ENCODE assay signal across 25 cellular contexts in the genomic region with DNA sequence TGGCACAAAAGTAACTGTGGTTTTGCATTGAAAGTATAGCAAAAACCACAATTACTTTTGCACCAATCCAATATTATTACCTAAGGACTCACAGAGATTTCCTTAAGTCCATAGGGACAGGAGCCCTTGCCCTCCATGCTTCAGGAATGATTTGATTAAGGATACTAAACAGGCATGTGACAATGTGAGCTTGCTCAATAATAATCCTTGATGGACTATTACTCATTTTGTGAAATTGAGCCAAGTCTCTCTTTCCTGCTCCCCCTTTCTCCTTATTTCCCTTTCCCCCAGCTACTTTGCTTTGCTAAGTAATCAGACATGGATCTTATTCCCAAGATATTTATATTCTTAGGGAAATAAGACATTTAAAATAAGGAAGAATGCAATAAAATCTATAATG. TPM values are rescaled to one million over a fixed set of nuclear protein-coding genes. Genes with fewer than 3 reads are reported as not detected.
DNase-seq lines count a peak whose midpoint lies in the region; ATAC-seq, FAIRE-seq and TF ChIP-seq lines count a peak whose summit lies in the region.
"Had no signal": no experiment of that assay in that cellular context is flagged by ENCODE, and none has a peak within 500 bp of the region (broad histone marks: within the 10 kb centered on the region; RNA-seq: fewer than 3 reads in every experiment).

No MANE protein-coding gene starts in this region.

- no peaks in the 10 kb centered on the region for H3K36me3 Mint-ChIP-seq in MCF 10A (ENCODE audit: insufficient read depth, unreplicated experiment)
- H3K36me3 Mint-ChIP-seq: mesothelial cell of epicardium had no signal

- TF ChIP-seq POLR2A in breast epithelium (IDR thresholded peaks at IDR 0.05) (no peak), right lobe of liver (IDR thresholded peaks at IDR 0.05) (no peak)

- H3K4me3 Mint-ChIP-seq in MCF 10A (ENCODE audit: unreplicated experiment): no peak overlapping the region
- H3K4me3 Mint-ChIP-seq: endodermal cell, mesothelial cell of epicardium, neural crest cell had no signal

- H3K36me3 ChIP-seq in breast epithelium (no peaks in the 10 kb centered on the region), SK-N-SH (replicated peaks in 1 of 2; ENCODE audit: control insufficient read depth in 1 of 2, insufficient read depth in 2 of 2, low read length in 1 of 2) (no peaks in the 10 kb centered on the region), small intestine (ENCODE audit: control insufficient read depth in 2 of 2, insufficient read depth in 2 of 2, low read length in 2 of 2) (no peaks in the 10 kb centered on the region), MM.1S (replicated peaks; ENCODE audit: insufficient read depth, low read length) (no peaks in the 10 kb centered on the region), right lobe of liver (no peaks in the 10 kb centered on the region)

- H3K9ac ChIP-seq in SK-N-SH (no peak overlapping the region), MM.1S (ENCODE audit: low read length) (no peak overlapping the region)

- no peaks in the 10 kb centered on the region for H3K4me1 ChIP-seq in breast epithelium
- H3K4me1 ChIP-seq in SK-N-SH (ENCODE audit: control insufficient read depth in 1 of 2, insufficient read depth in 2 of 2, low read depth in 1 of 2, low read length in 1 of 2): peaks cover 20% of the 10 kb centered on the region in 2 experiments
- H3K4me1 ChIP-seq in small intestine (ENCODE audit: control insufficient read depth in 2 of 2, insufficient read depth in 1 of 2, low read depth in 1 of 2, low read length in 1 of 2): no peaks in the 10 kb centered on the region
- no peaks in the 10 kb centered on the region for H3K4me1 ChIP-seq in MM.1S (ENCODE audit: low read length)
- no peaks in the 10 kb centered on the region for H3K4me1 ChIP-seq in right lobe of liver

- POLR2A ChIA-PET in MCF 10A (lab: Yijun Ruan, JAX) (no interaction called here), SK-N-SH (lab: Yijun Ruan, JAX) (interaction anchor here (0.5 kb wide), 1 partner anchor 25 kb away, joined by 3 read pairs; no protein-coding TSS in a partner anchor)

- H3K4me3 ChIP-seq in breast epithelium (no peak overlapping the region), SK-N-SH (ENCODE audit: low read depth in 2 of 2, low read length in 1 of 2) (no peak overlapping the region), small intestine (ENCODE audit: low read depth in 1 of 2, low read length in 2 of 2) (no peak overlapping the region), MM.1S (ENCODE audit: low read length) (no peak overlapping the region), right lobe of liver (no peak overlapping the region)

- H3K4me2 ChIP-seq in SK-N-SH: peak overlapping the region; percentile 34; the same call in 1 of the 2 replicates
- H3K4me2 ChIP-seq in MM.1S (ENCODE audit: low read depth, low read length): no peak overlapping the region

- CTCF ChIA-PET in MCF 10A (lab: Yijun Ruan, JAX): interaction anchor here (0.6 to 1.6 kb wide), 3 partner anchors 15 to 405 kb away, joined by 3 to 7 read pairs (median 6); no protein-coding TSS in a partner anchor
- CTCF ChIA-PET in SK-N-SH (lab: Yijun Ruan, JAX): no interaction called here

- peaks cover 19% of the 10 kb centered on the region for H3K4me1 Mint-ChIP-seq in MCF 10A (ENCODE audit: insufficient read depth, unreplicated experiment)

- no peak for TF ChIP-seq EP300 in SK-N-SH (IDR thresholded peaks at IDR 0.05; ENCODE audit: borderline replicate concordance in 1 of 2, low read depth in 1 of 2, low read length in 1 of 2)

- intact Hi-C loops in MCF 10A (cut with micrococcal nuclease) (no loop called here), breast epithelium (cut with DNase I; ENCODE audit: low total_unique reads) (no loop called here), left colon (cut with DNase I, micrococcal nuclease) (no loop called here), right lobe of liver (cut with DNase I) (no loop called here)

- H3K27me3 Mint-ChIP-seq in MCF 10A (ENCODE audit: insufficient read depth, unreplicated experiment): no peaks in the 10 kb centered on the region
- H3K27me3 Mint-ChIP-seq: progenitor cell of endocrine pancreas had no signal

- DNase-seq in MCF 10A (ENCODE audit: unreplicated experiment) (peak; percentile 65), breast epithelium (ENCODE audit: low spot score in 2 of 2) (no peak), SK-N-SH (no peak), fibroblast of peridontal ligament (ENCODE audit: extremely low read depth) (peak; percentile 74), small intestine (peak; percentile 4), MM.1S (no peak), left colon (no peak), right lobe of liver (no peak)
- DNase-seq: activated CD4-positive, alpha-beta T cell treated with anti-CD3 and anti-CD28 coated beads, Interleukin-2, amount 50 U/mL, for 1 hour; activated CD8-positive, alpha-beta memory T cell treated with anti-CD3 and anti-CD28 coated beads, Interleukin-2, amount 50 U/mL, for 4 hours; amygdala; endodermal cell; foreskin melanocyte; kidney glomerular epithelial cell; NCI-H187; NK-92 treated with Interleukin-12 subunit alpha and Interleukin-12 subunit beta, amount 100 ng/mL, for 24 hours; stimulated activated CD4-positive, alpha-beta T cell treated with anti-CD3 and anti-CD28 coated beads, Interleukin-12 subunit alpha, Interleukin-12 subunit beta, amount 100 ng/mL, for 4 hours; stimulated activated CD8-positive, alpha-beta memory T cell treated with anti-CD3 and anti-CD28 coated beads, Interleukin-4, amount 100 ng/mL, for 48 hours; substantia nigra had no signal

- no peak for TF ChIP-seq RAD21 in SK-N-SH (IDR thresholded peaks at IDR 0.05; ENCODE audit: low read length)

- TF ChIP-seq CTCF in MCF 10A (IDR thresholded peaks at IDR 0.05; ENCODE audit: unreplicated experiment) (no peak), breast epithelium (IDR thresholded peaks at IDR 0.05) (no peak), SK-N-SH (IDR thresholded peaks at IDR 0.05) (no peak), MM.1S (IDR thresholded peaks at IDR 0.05; ENCODE audit: low read length) (no peak), right lobe of liver (IDR thresholded peaks at IDR 0.05) (no peak)

- H3K9me3 ChIP-seq in breast epithelium (no peaks in the 10 kb centered on the region), SK-N-SH (no peaks in the 10 kb centered on the region), small intestine (ENCODE audit: control insufficient read depth, low read depth) (no peaks in the 10 kb centered on the region), MM.1S (replicated peaks; ENCODE audit: insufficient read depth, low read length) (no peaks in the 10 kb centered on the region), right lobe of liver (no peaks in the 10 kb centered on the region)

- no peak overlapping the region for H3K27ac Mint-ChIP-seq in MCF 10A (ENCODE audit: low read depth, unreplicated experiment)
- H3K27ac Mint-ChIP-seq: endodermal cell, mesothelial cell of epicardium, progenitor cell of endocrine pancreas had no signal

- BruUV-seq in MCF 10A (replicated peaks; lab: Mats Ljungman, UMichigan): no TSS peak

- no peak overlapping the region for H3K27ac ChIP-seq in breast epithelium
- peak overlapping the region; percentile 22 to 77; a peak in 3 of 4 replicates for H3K27ac ChIP-seq in SK-N-SH (ENCODE audit: low read depth in 2 of 2, low read length in 1 of 2)
- no peak overlapping the region for H3K27ac ChIP-seq in small intestine (ENCODE audit: low read depth in 1 of 2, low read length in 1 of 2)
- no peak overlapping the region for H3K27ac ChIP-seq in MM.1S (ENCODE audit: low read length)
- H3K27ac ChIP-seq in right lobe of liver: no peak overlapping the region
- H3K27ac ChIP-seq: C4-2B had no signal

- no peaks in the 10 kb centered on the region for H3K27me3 ChIP-seq in breast epithelium
- H3K27me3 ChIP-seq in SK-N-SH (ENCODE audit: insufficient read depth): no peaks in the 10 kb centered on the region
- H3K27me3 ChIP-seq in small intestine (ENCODE audit: control insufficient read depth in 2 of 2, insufficient read depth in 2 of 2, low read length in 2 of 2): no peaks in the 10 kb centered on the region
- no peaks in the 10 kb centered on the region for H3K27me3 ChIP-seq in MM.1S (replicated peaks; ENCODE audit: insufficient read depth, low read length)
- no peaks in the 10 kb centered on the region for H3K27me3 ChIP-seq in right lobe of liver

- ATAC-seq in left colon (no peak), right lobe of liver (no peak)

- H3K79me2 ChIP-seq in SK-N-SH (ENCODE audit: insufficient read depth) (no peaks in the 10 kb centered on the region), MM.1S (ENCODE audit: low read length) (no peaks in the 10 kb centered on the region)

- FAIRE-seq in small intestine (lab: Jason Lieb, UNC): no peak
- FAIRE-seq: colon, urothelium cell line had no signal

- no peaks in the 10 kb centered on the region for H3K9me2 ChIP-seq in SK-N-SH
- H3K9me2 ChIP-seq in MM.1S (replicated peaks; ENCODE audit: insufficient read depth, low read length): no peaks in the 10 kb centered on the region

- no peak overlapping the region for H2AFZ ChIP-seq in SK-N-SH (ENCODE audit: low read depth)
- no peak overlapping the region for H2AFZ ChIP-seq in MM.1S (ENCODE audit: low read length)

- H4K20me1 ChIP-seq in SK-N-SH (ENCODE audit: insufficient read depth) (no peaks in the 10 kb centered on the region), MM.1S (ENCODE audit: insufficient read depth, low read length) (no peaks in the 10 kb centered on the region)

- H3F3A ChIP-seq in SK-N-SH (replicated peaks; ENCODE audit: insufficient read depth): peaks cover 14% of the 10 kb centered on the region
- no peaks in the 10 kb centered on the region for H3F3A ChIP-seq in MM.1S (ENCODE audit: insufficient read depth, low read length)

- H3K9me3 Mint-ChIP-seq in MCF 10A (ENCODE audit: unreplicated experiment): no peaks in the 10 kb centered on the region
- H3K9me3 Mint-ChIP-seq: endodermal cell, mesothelial cell of epicardium, neural crest cell had no signal

TF ChIP-seq in SK-N-SH, 30 proteins besides CTCF, POLR2A, EP300 and RAD21 (continues in another document):
- TF ChIP-seq RFX5 (IDR thresholded peaks at IDR 0.05; ENCODE audit: low read length) (no peak), FOXM1 (IDR thresholded peaks at IDR 0.05; ENCODE audit: low read depth) (no peak), NFIC (IDR thresholded peaks at IDR 0.05; ENCODE audit: borderline replicate concordance) (peak; percentile 58; the same call in 1 of the 2 replicates)

RNA-seq across cellular contexts. Expression of gene RGL1, which starts 21.6 kb away (rescaled TPM):
- total RNA-seq in MCF 10A (2022) (2.1 and 2.3 TPM in 2 replicates), breast epithelium (10 to 100 TPM; 24.9 to 70.2 (median 26.8) TPM), left colon (10 to 100 TPM in 1 of 2 donors, 1 to 10 TPM in 1; 7.3 to 12.7 TPM), right lobe of liver (10 to 100 TPM in 1 of 6 experiments, 1 to 10 TPM in 5; 5.5 to 13.1 (median 6.9) TPM)
- polyA plus RNA-seq in SK-N-SH (2012; rRNA removed) (8.3 and 10.7 TPM in 2 replicates), small intestine (1 to 10 TPM; 4.2 to 8.4 (median 7.6) TPM)
- polyA plus RNA-seq in SK-N-SH (2012; cell fraction: cytosol; rRNA removed): 8.7 and 9.7 TPM in 2 replicates
- polyA plus RNA-seq in SK-N-SH (2012; cell fraction: nucleus; rRNA removed): 10.3 and 15.7 TPM in 2 replicates

Comparison
In these comparisons a context has a peak if more than half of its experiments do, and no peak if none do; other contexts are left out.
1. DNase-seq: peak in MCF 10A (single experiment), fibroblast of peridontal ligament (single experiment) and small intestine (single experiment); none in breast epithelium (0 of 2), SK-N-SH (single experiment), MM.1S (single experiment), left colon (0 of 2) and right lobe of liver (0 of 3).
2. H3K27ac ChIP-seq: peak in SK-N-SH (2 of 2); none in breast epithelium (0 of 2), small intestine (0 of 2), MM.1S (single experiment) and right lobe of liver (0 of 3).